In genomic region chr3:105997800-105998526, GRCh38 we compare ENCODE assay signal across 11 cellular contexts.
DNase-seq lines count a peak whose midpoint lies in the region; ATAC-seq, FAIRE-seq and TF ChIP-seq lines count a peak whose summit lies in the region.
"Had no signal": no experiment of that assay in that cellular context is flagged by ENCODE, and none has a peak within 500 bp of the region (broad histone marks: within the 10 kb centered on the region; RNA-seq: fewer than 3 reads in every experiment).

No MANE protein-coding gene starts in this region.

- H3K4me1 ChIP-seq in K562 (replicated peaks in 1 of 2; ENCODE audit: control insufficient read depth in 2 of 2, insufficient read depth in 2 of 2, low read length in 2 of 2) = peaks cover 0 to 8% of the 10 kb centered on the region in 2 experiments; a peak in 3 of 5 replicates
- H3K4me1 ChIP-seq in HepG2 (ENCODE audit: insufficient read depth, low read length) = no peaks in the 10 kb centered on the region

- H3K27me3 ChIP-seq in K562 (ENCODE audit: control insufficient read depth in 2 of 2, insufficient read depth in 2 of 2, low read length in 2 of 2) = no peaks in the 10 kb centered on the region
- H3K27me3 ChIP-seq in HepG2 (ENCODE audit: control insufficient read depth in 1 of 2, insufficient read depth in 2 of 2, low read length in 2 of 2) = no peaks in the 10 kb centered on the region

- H3K9ac ChIP-seq in K562 (ENCODE audit: insufficient read depth in 1 of 2, low read depth in 2 of 2, low read length in 2 of 2) = no peak overlapping the region
- no peak overlapping the region for H3K9ac ChIP-seq in HepG2 (ENCODE audit: insufficient read depth, low read depth, low read length)

- no peak overlapping the region for H2AFZ ChIP-seq in K562 (ENCODE audit: low read depth, low read length)
- no peak overlapping the region for H2AFZ ChIP-seq in HepG2 (ENCODE audit: low read length)

- no peak overlapping the region for H3K4me3 ChIP-seq in K562
- H3K4me3 ChIP-seq in HepG2 (replicated peaks in 1 of 3; ENCODE audit: insufficient read depth in 1 of 3, low read depth in 2 of 3, low read length in 3 of 3) = no peak overlapping the region

- intact Hi-C loops in K562 (cut with micrococcal nuclease) (no loop called here), HepG2 (cut with micrococcal nuclease; ENCODE audit: unreplicated experiment) (no loop called here)

- FAIRE-seq in K562 (lab: Jason Lieb, UNC) = peak; percentile 58
- FAIRE-seq in HepG2 (lab: Jason Lieb, UNC) = no peak
- FAIRE-seq: G401.6, islet of Langerhans had no signal

- TF ChIP-seq CTCF in AG09319 (IDR thresholded peaks at IDR 0.05; ENCODE audit: low read depth, low read length) (no peak), K562 (IDR thresholded peaks at IDR 0.05 in 2 of 3, conservative IDR thresholded peaks at IDR 0.05 in 1 of 3; ENCODE audit: insufficient read depth in 2 of 3, low read depth in 1 of 3, low read length in 3 of 3) (no peak), HepG2 (CRISPR knock-in tag; IDR thresholded peaks at IDR 0.05) (no peak)

- 20% methylated on average over 1 of the region's 3 CpGs for WGBS in K562 (ENCODE audit: insufficient coverage, low coverage, missing lambda C conversion rate)
- WGBS in HepG2 (ENCODE audit: low lambda C conversion rate) = 0% methylated on average over 2 of the region's 3 CpGs

- DNase-seq in AG09319 (ENCODE audit: extremely low read depth, low read depth) (peak; percentile 73), M059J (ENCODE audit: low read depth) (peak; percentile 98), K562 (ENCODE audit: extremely low read depth in 1 of 4, low spot score in 3 of 4) (peak in 1 of 4 experiments; percentile 28), HepG2 (ENCODE audit: low spot score) (no peak), NCI-H446 (lab: John Stamatoyannopoulos, UW) (no peak), GM19240 (ENCODE audit: insufficient read length, low spot score) (no peak), SK-N-DZ (ENCODE audit: low spot score) (no peak)
- DNase-seq: NCI-H524 treated with DMSO at 0.1 percent for 48 hours had no signal

- no TSS peak for BruUV-seq in K562 (replicated peaks; lab: Mats Ljungman, UMichigan)
- BruUV-seq in HepG2 (replicated peaks; lab: Mats Ljungman, UMichigan) = no TSS peak

- peak; percentile 54 for ATAC-seq in K562
- ATAC-seq in HepG2 = no peak
- ATAC-seq in GM21737 (IDR thresholded peaks at IDR 0.05; ENCODE audit: unreplicated experiment) = no peak

- H4K20me1 ChIP-seq in K562 (replicated peaks; ENCODE audit: control insufficient read depth, insufficient read depth, low read length) = no peaks in the 10 kb centered on the region
- H4K20me1 ChIP-seq in HepG2 (ENCODE audit: insufficient read depth, low read length) = no peaks in the 10 kb centered on the region

- TF ChIP-seq RAD21 in K562 (CRISPR knock-in tag; conservative IDR thresholded peaks at IDR 0.05 in 1 of 2, IDR thresholded peaks at IDR 0.05 in 1 of 2) (no peak), HepG2 (CRISPR knock-in tag; IDR thresholded peaks at IDR 0.05) (no peak)

- H3K36me3 ChIP-seq in K562 (ENCODE audit: control insufficient read depth, insufficient read depth, low read length) (no peaks in the 10 kb centered on the region), HepG2 (replicated peaks in 1 of 2; ENCODE audit: control insufficient read depth in 1 of 2, insufficient read depth in 2 of 2, low read length in 2 of 2) (no peaks in the 10 kb centered on the region)

- CTCF ChIA-PET in K562 (lab: Yijun Ruan, JAX; ENCODE audit: low intra/inter-chr PET ratio) = no interaction called here
- CTCF ChIA-PET in HepG2 (lab: Yijun Ruan, JAX; ENCODE audit: low intra/inter-chr PET ratio, low total read pairs) = no interaction called here

- in situ Hi-C loops in K562 (cut with MboI) = no loop called here
- in situ Hi-C loops in HepG2 (cut with HindIII; ENCODE audit: extremely low pct_ligation_motif_present, low pct_unique_long_range_greater_than_20kb) = no loop called here

- H3K9me3 ChIP-seq in K562 (replicated peaks; ENCODE audit: control insufficient read depth, insufficient read depth, low read depth, low read length) = no peaks in the 10 kb centered on the region
- H3K9me3 ChIP-seq in HepG2 (ENCODE audit: low read length) = 0 out of 2 replicates have a peak, but pooled peaks cover 5% of the 10 kb centered on the region

- H3K4me2 ChIP-seq in K562 (ENCODE audit: insufficient read depth, low read length) (no peak overlapping the region), HepG2 (ENCODE audit: low read depth, low read length) (no peak overlapping the region)

- TF ChIP-seq POLR2A in K562 (conservative IDR thresholded peaks at IDR 0.05) = no peak
- no peak for TF ChIP-seq POLR2A in HepG2 (IDR thresholded peaks at IDR 0.05; ENCODE audit: insufficient read depth in 1 of 2, low read depth in 2 of 2, low read length in 2 of 2)

- H3K79me2 ChIP-seq in K562 (ENCODE audit: control insufficient read depth, insufficient read depth, low read length) (no peaks in the 10 kb centered on the region), HepG2 (ENCODE audit: insufficient read depth, low read length) (no peaks in the 10 kb centered on the region)

- H3K27ac ChIP-seq in K562 (ENCODE audit: extremely low read depth, low read depth, low read length) (no peak overlapping the region; the same call in 2 of the 3 replicates), HepG2 (ENCODE audit: extremely low read length, insufficient read depth, low read length) (no peak overlapping the region)

- TF ChIP-seq EP300 in K562 (IDR thresholded peaks at IDR 0.05; ENCODE audit: low read length) (no peak), HepG2 (IDR thresholded peaks at IDR 0.05; ENCODE audit: low read depth in 2 of 2, low read length in 2 of 2) (no peak), HepG2 (CRISPR knock-in tag; IDR thresholded peaks at IDR 0.05; ENCODE audit: borderline replicate concordance) (no peak)

- H3K9me1 ChIP-seq in K562 (ENCODE audit: control insufficient read depth, insufficient read depth, low read length) = no peaks in the 10 kb centered on the region

- POLR2A ChIA-PET in K562 (lab: Yijun Ruan, JAX) (no interaction called here), HepG2 (lab: Yijun Ruan, JAX) (no interaction called here)

TF ChIP-seq in K562, 482 proteins besides CTCF, POLR2A, EP300 and RAD21 (continues in another document):
- no peak for TF ChIP-seq SAFB2 (IDR thresholded peaks at IDR 0.05; ENCODE audit: borderline replicate concordance, low read depth, low read length, severe bottlenecking)
- no peak for TF ChIP-seq ZSCAN32 (CRISPR knock-in tag; IDR thresholded peaks at IDR 0.05)
- no peak for TF ChIP-seq MEF2A (IDR thresholded peaks at IDR 0.05; ENCODE audit: control insufficient read depth, low read depth, low read length)
- 0 out of 2 replicates have a peak, but pooled peaks have one; percentile 16 for TF ChIP-seq SMARCE1 (IDR thresholded peaks at IDR 0.05)
- peak; percentile 65 for TF ChIP-seq JUN (IDR thresholded peaks at IDR 0.05; ENCODE audit: borderline replicate concordance, low read depth, low read length)
- no peak for TF ChIP-seq JUN (CRISPR knock-in tag; IDR thresholded peaks at IDR 0.05; ENCODE audit: borderline replicate concordance)
- 0 out of 4 replicates have a peak, but pooled peaks of 1 of the 2 experiments have one; percentile 14 for TF ChIP-seq TRIM24 (IDR thresholded peaks at IDR 0.05)
- TF ChIP-seq FOSL1 (tag; conservative IDR thresholded peaks at IDR 0.05) = peak; percentile 86
- TF ChIP-seq RFX1 (IDR thresholded peaks at IDR 0.05) = no peak
- no peak for TF ChIP-seq ZC3H11A (IDR thresholded peaks at IDR 0.05; ENCODE audit: low read depth, low read length)
- TF ChIP-seq HDAC8 (tag; IDR thresholded peaks at IDR 0.05) = no peak
- TF ChIP-seq CEBPB (tag; IDR thresholded peaks at IDR 0.05) = peak; percentile 48; the same call in 1 of the 2 replicates
- no peak for TF ChIP-seq CHCHD3 (CRISPR knock-in tag; IDR thresholded peaks at IDR 0.05)
- TF ChIP-seq ZNF707 (CRISPR knock-in tag; conservative IDR thresholded peaks at IDR 0.05) = no peak
- no peak for TF ChIP-seq SOX6 (IDR thresholded peaks at IDR 0.05)

TF ChIP-seq in HepG2, 621 proteins besides CTCF, POLR2A, EP300 and RAD21:
- TF ChIP-seq CEBPB (IDR thresholded peaks at IDR 0.05; ENCODE audit: borderline replicate concordance, low read depth, low read length) (peak; percentile 4; the same call in 1 of the 2 replicates), FOSL2 (CRISPR knock-in tag; IDR thresholded peaks at IDR 0.05) (peak; percentile 76), TRIM22 (IDR thresholded peaks at IDR 0.05) (no peak), BCL6 (CRISPR knock-in tag; IDR thresholded peaks at IDR 0.05) (no peak), ZNF235 (CRISPR knock-in tag; IDR thresholded peaks at IDR 0.05; ENCODE audit: borderline replicate concordance) (no peak)

Comparison
In these comparisons a context has a peak if more than half of its experiments do, and no peak if none do; other contexts are left out.
1. DNase-seq: peak in AG09319 (single experiment) and M059J (single experiment); none in HepG2 (single experiment), NCI-H446 (0 of 2), GM19240 (single experiment) and SK-N-DZ (single experiment).